In the genomic region with DNA sequence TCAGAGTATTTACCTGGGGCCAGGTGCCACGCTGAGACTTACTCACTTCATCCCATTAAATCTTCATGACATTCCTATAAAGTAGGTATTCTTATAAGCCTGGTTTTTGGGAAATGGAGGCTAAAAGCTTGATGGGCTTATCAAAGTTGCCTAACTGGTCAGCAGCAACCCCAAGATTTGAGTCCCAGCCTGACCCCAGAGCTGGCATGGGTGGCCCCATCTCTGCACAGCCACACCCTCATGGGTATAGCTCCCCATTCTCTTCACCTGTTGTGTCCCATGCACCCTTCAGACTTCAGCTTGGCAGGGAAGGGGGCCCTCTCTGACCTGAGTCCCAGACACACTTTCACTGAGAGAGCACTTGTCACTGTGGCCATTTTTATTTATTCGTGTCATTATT, we compare ENCODE assay signal across 23 cellular contexts.
"Had no signal": no experiment of that assay in that cellular context is flagged by ENCODE, and none has a peak within 500 bp of the region (broad histone marks: within the 10 kb centered on the region; RNA-seq: fewer than 3 reads in every experiment).

No MANE protein-coding gene starts in this region.

- H3K36me3 Mint-ChIP-seq: naive thymus-derived CD8-positive, alpha-beta T cell; stimulated activated effector memory CD8-positive, alpha-beta T cell treated with anti-CD3 and anti-CD28 coated beads, Interleukin-12 subunit alpha, Interleukin-12 subunit beta, amount 100 ng/mL, for 72 hours had no signal

- H3K36me3 ChIP-seq: gastrocnemius medialis, left ventricle myocardium inferior, lower lobe of right lung, right lobe of liver, thoracic aorta, tibial nerve, upper lobe of left lung, uterus had no signal

- H3K27ac ChIP-seq: epithelial cell of prostate, gastrocnemius medialis, left ventricle myocardium inferior, lower lobe of right lung, psoas muscle, right lobe of liver, thoracic aorta, tibial nerve, upper lobe of left lung, uterus had no signal

- H3K9me3 Mint-ChIP-seq: endodermal cell; naive thymus-derived CD8-positive, alpha-beta T cell; nephron progenitor cell; stimulated activated effector memory CD8-positive, alpha-beta T cell treated with anti-CD3 and anti-CD28 coated beads, Interleukin-12 subunit alpha, Interleukin-12 subunit beta, amount 100 ng/mL, for 72 hours had no signal

- H3K4me1 ChIP-seq: right lobe of liver, tibial nerve, uterus had no signal

- H3K27me3 Mint-ChIP-seq: naive thymus-derived CD8-positive, alpha-beta T cell had no signal

- H3K27me3 ChIP-seq: gastrocnemius medialis, right lobe of liver, tibial nerve, upper lobe of left lung, uterus had no signal

- H3K27ac Mint-ChIP-seq: endodermal cell; nephron progenitor cell; stimulated activated effector memory CD8-positive, alpha-beta T cell treated with anti-CD3 and anti-CD28 coated beads, Interleukin-12 subunit alpha, Interleukin-12 subunit beta, amount 100 ng/mL, for 72 hours had no signal

- DNase-seq: cerebellar nuclear complex; effector CD8-positive, alpha-beta T cell; foreskin fibroblast; left cardiac atrium; left ventricle myocardium inferior; lower lobe of right lung; naive thymus-derived CD8-positive, alpha-beta T cell; nephron progenitor cell; nucleus accumbens; psoas muscle; right lobe of liver; stimulated activated CD4-positive, alpha-beta T cell treated with anti-CD3 and anti-CD28 coated beads, Interleukin-2, amount 100 ng/mL, for 24 hours; stimulated activated CD4-positive, alpha-beta T cell treated with anti-CD3 and anti-CD28 coated beads, Interleukin-4, amount 100 ng/mL, for 24 hours; stimulated activated naive CD8-positive, alpha-beta T cell treated with anti-CD3 and anti-CD28 coated beads, Interleukin-15, Interleukin-2, amounts not matched to agents 100 U/mL and 50 U/mL, for 24 hours; upper lobe of left lung; uterus had no signal

- H3K4me3 ChIP-seq: gastrocnemius medialis, left ventricle myocardium inferior, lower lobe of right lung, psoas muscle, right lobe of liver, thoracic aorta, tibial nerve, upper lobe of left lung, uterus had no signal

- H3K9me3 ChIP-seq: gastrocnemius medialis, left ventricle myocardium inferior, lower lobe of right lung, psoas muscle, right lobe of liver, thoracic aorta, tibial nerve, upper lobe of left lung, uterus had no signal

- ATAC-seq: esophagus mucosa; left cardiac atrium; lower lobe of right lung; naive thymus-derived CD8-positive, alpha-beta T cell; right lobe of liver; stimulated activated effector memory CD8-positive, alpha-beta T cell treated with anti-CD3 and anti-CD28 coated beads, Interleukin-12 subunit alpha, Interleukin-12 subunit beta, amount 100 ng/mL, for 72 hours; stimulated activated naive CD8-positive, alpha-beta T cell treated with anti-CD3 and anti-CD28 coated beads, Interleukin-15, Interleukin-2, amounts not matched to agents 100 U/mL and 50 U/mL, for 24 hours had no signal

- H3K4me3 Mint-ChIP-seq: endodermal cell; naive thymus-derived CD8-positive, alpha-beta T cell; nephron progenitor cell; stimulated activated effector memory CD8-positive, alpha-beta T cell treated with anti-CD3 and anti-CD28 coated beads, Interleukin-12 subunit alpha, Interleukin-12 subunit beta, amount 100 ng/mL, for 72 hours had no signal
